ENCODE assay signal across 34 cellular contexts in the genomic region with DNA sequence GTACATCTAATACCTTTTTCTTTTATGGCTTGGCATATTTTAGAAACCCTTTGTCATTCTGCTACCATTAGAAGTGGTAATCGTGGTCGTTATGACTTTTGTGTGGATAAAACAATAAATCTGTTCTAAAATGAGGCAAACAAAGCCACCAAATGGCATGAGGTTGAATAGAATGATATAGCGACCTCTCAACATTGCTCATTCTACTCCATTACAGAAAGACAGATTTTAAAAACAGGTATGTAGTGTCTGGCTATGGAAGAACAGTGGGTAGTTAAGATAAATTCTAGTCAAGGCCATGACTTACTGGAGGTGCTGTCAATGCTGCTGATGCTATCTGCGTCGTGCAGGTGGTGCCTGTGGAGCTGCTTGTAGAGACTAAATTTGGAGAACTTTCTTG.
"Had no signal": no experiment of that assay in that cellular context is flagged by ENCODE, and none has a peak within 500 bp of the region (broad histone marks: within the 10 kb centered on the region; RNA-seq: fewer than 3 reads in every experiment).

No MANE protein-coding gene starts in this region.

- H3K36me3 ChIP-seq: MG63 had no signal

- H3K27ac ChIP-seq: KMS-11 had no signal

- H3K27me3 ChIP-seq: MG63 had no signal

- H3K9me3 ChIP-seq: MG63 had no signal

- H3K4me3 ChIP-seq: MG63 had no signal

- DNase-seq: Karpas-422, Kasumi-1, KG1, MG63, MM.1S, MV-4-11, NCI-H1048, NCI-H1092, NCI-H1092 treated with DMSO at 0.1 percent for 48 hours, NCI-H1105, NCI-H1105 treated with DMSO at 0.1 percent for 48 hours, NCI-H1417, NCI-H1417 treated with DMSO at 0.1 percent for 48 hours, NCI-H1436, NCI-H1436 treated with DMSO at 0.1 percent for 48 hours, NCI-H146, NCI-H1694, NCI-H1694 treated with DMSO at 0.1 percent for 48 hours, NCI-H187, NCI-H187 treated with DMSO at 0.1 percent for 48 hours, NCI-H1930, NCI-H2029, NCI-H2029 treated with DMSO at 0.1 percent for 48 hours, NCI-H2081, NCI-H2081 treated with DMSO at 0.1 percent for 48 hours, NCI-H2107, NCI-H2171, NCI-H2171 treated with DMSO at 0.1 percent for 48 hours, NCI-H2227 treated with DMSO at 0.1 percent for 48 hours, NCI-H226, NCI-H345, NCI-H446, NCI-H446 treated with DMSO at 0.1 percent for 48 hours had no signal
